In genomic region chr6:28941681-28942448, GRCh38 we compare ENCODE assay signal across 8 cellular contexts. TPM values are rescaled to one million over a fixed set of nuclear protein-coding genes. Genes with fewer than 3 reads are reported as not detected.
DNase-seq lines count a peak whose midpoint lies in the region; ATAC-seq, FAIRE-seq and TF ChIP-seq lines count a peak whose summit lies in the region.

No MANE protein-coding gene starts in this region.

- no peaks in the 10 kb centered on the region for H3K36me3 Mint-ChIP-seq in stimulated activated naive CD8-positive, alpha-beta T cell treated with anti-CD3 and anti-CD28 coated beads, Interleukin-15, Interleukin-2, amounts not matched to agents 100 ng/mL and 50 ng/mL, for 24 hours (ENCODE audit: low read depth)

- no peak for ATAC-seq in stimulated activated naive CD8-positive, alpha-beta T cell treated with anti-CD3 and anti-CD28 coated beads, Interleukin-15, Interleukin-2, amounts not matched to agents 100 U/mL and 50 U/mL, for 24 hours
- no peak for ATAC-seq in lower lobe of right lung
- ATAC-seq in HG03442 (IDR thresholded peaks at IDR 0.05; ENCODE audit: unreplicated experiment), result no peak

- H3K4me3 Mint-ChIP-seq in stimulated activated naive CD8-positive, alpha-beta T cell treated with anti-CD3 and anti-CD28 coated beads, Interleukin-15, Interleukin-2, amounts not matched to agents 100 ng/mL and 50 ng/mL, for 24 hours, result peak overlapping the region; percentile 92

- no peak for TF ChIP-seq CTCF in lower lobe of right lung (IDR thresholded peaks at IDR 0.05)

- peaks cover 17% of the 10 kb centered on the region for H3K4me1 ChIP-seq in lower lobe of right lung

- FAIRE-seq in GM19239 (lab: Jason Lieb, UNC), result no peak

- no peaks in the 10 kb centered on the region for H3K36me3 ChIP-seq in lower lobe of right lung

- peaks cover 54% of the 10 kb centered on the region for H3K4me1 Mint-ChIP-seq in stimulated activated naive CD8-positive, alpha-beta T cell treated with anti-CD3 and anti-CD28 coated beads, Interleukin-15, Interleukin-2, amounts not matched to agents 100 ng/mL and 50 ng/mL, for 24 hours (ENCODE audit: low read depth)

- H3K4me3 ChIP-seq in lower lobe of right lung, result peak overlapping the region; percentile 56

- intact Hi-C loops in lower lobe of right lung (cut with DNase I), result no loop called here

- peaks cover 3% of the 10 kb centered on the region for H3K27me3 Mint-ChIP-seq in stimulated activated naive CD8-positive, alpha-beta T cell treated with anti-CD3 and anti-CD28 coated beads, Interleukin-15, Interleukin-2, amounts not matched to agents 100 ng/mL and 50 ng/mL, for 24 hours

- H3K27ac Mint-ChIP-seq in stimulated activated naive CD8-positive, alpha-beta T cell treated with anti-CD3 and anti-CD28 coated beads, Interleukin-15, Interleukin-2, amounts not matched to agents 100 ng/mL and 50 ng/mL, for 24 hours, result peak overlapping the region; percentile 97

- no peak for DNase-seq in stimulated activated naive CD8-positive, alpha-beta T cell treated with anti-CD3 and anti-CD28 coated beads, Interleukin-15, Interleukin-2, amounts not matched to agents 100 U/mL and 50 U/mL, for 24 hours
- DNase-seq in amniotic stem cell (lab: John Stamatoyannopoulos, UW) (peak; percentile 31), lower lobe of right lung (no peak), GM19239 (ENCODE audit: insufficient read length, low spot score) (no peak), SK-N-DZ (ENCODE audit: low spot score) (no peak), KG1 (lab: John Stamatoyannopoulos, UW) (no peak)

- H3K27ac ChIP-seq in lower lobe of right lung, result peak overlapping the region; percentile 73

- no peaks in the 10 kb centered on the region for H3K27me3 ChIP-seq in lower lobe of right lung (ENCODE audit: low read depth)

- H3K9me3 ChIP-seq in lower lobe of right lung, result no peaks in the 10 kb centered on the region

- no peaks in the 10 kb centered on the region for H3K9me3 Mint-ChIP-seq in stimulated activated naive CD8-positive, alpha-beta T cell treated with anti-CD3 and anti-CD28 coated beads, Interleukin-15, Interleukin-2, amounts not matched to agents 100 ng/mL and 50 ng/mL, for 24 hours

RNA-seq across cellular contexts. Expression of gene TRIM27, which starts 18.1 kb away (rescaled TPM):
- 46.6 TPM for total RNA-seq in lower lobe of right lung
- 74.0 and 84.2 TPM in 2 replicates for polyA plus RNA-seq in SK-N-DZ (2014; cell fraction: cytosol; rRNA removed)
- 121 and 154 TPM in 2 replicates for polyA plus RNA-seq in SK-N-DZ (2014; cell fraction: nucleus; rRNA removed)
